29 cellular contexts compared by ENCODE assay signal in genomic region chr17:8141046-8141445, GRCh38. TPM values are rescaled to one million over a fixed set of nuclear protein-coding genes. Genes with fewer than 3 reads are reported as not detected.
A peak's percentile ranks its signal among the peaks of the same experiment; 100 is the strongest.
DNase-seq lines count a peak whose midpoint lies in the region; ATAC-seq, FAIRE-seq and TF ChIP-seq lines count a peak whose summit lies in the region.
"Had no signal": no experiment of that assay in that cellular context is flagged by ENCODE, and none has a peak within 500 bp of the region (broad histone marks: within the 10 kb centered on the region; RNA-seq: fewer than 3 reads in every experiment).

No MANE protein-coding gene starts in this region.

- H3K79me2 ChIP-seq in astrocyte (ENCODE audit: insufficient read depth, low read length), result no peaks in the 10 kb centered on the region

- intact Hi-C loops in ascending aorta (cut with DNase I), result no loop called here

- H3K36me3 ChIP-seq in astrocyte (ENCODE audit: insufficient read depth, low read length) (no peaks in the 10 kb centered on the region), skeletal muscle tissue (ENCODE audit: control insufficient read depth in 3 of 3, insufficient read depth in 3 of 3, low read length in 3 of 3) (peaks cover 60 to 70% (median 64%) of the 10 kb centered on the region in 3 donors), ascending aorta (peaks cover 69% of the 10 kb centered on the region in 2 donors)
- H3K36me3 ChIP-seq: neutrophil had no signal

- no peaks in the 10 kb centered on the region for H3K9me3 Mint-ChIP-seq in T-helper 1 cell treated with Interleukin-12 subunit alpha and Interleukin-12 subunit beta and Interleukin-4 antibody, amounts not matched to agents 30 μg/mL and 1 μg/mL, for 36 hours
- H3K9me3 Mint-ChIP-seq in astrocyte (ENCODE audit: unreplicated experiment) (no peaks in the 10 kb centered on the region), mesothelial cell of epicardium (no peaks in the 10 kb centered on the region)
- H3K9me3 Mint-ChIP-seq: activated CD4-positive, alpha-beta memory T cell treated with anti-CD3 and anti-CD28 coated beads for 36 hours; immature natural killer cell had no signal

- H3K27ac Mint-ChIP-seq in T-helper 1 cell treated with Interleukin-12 subunit alpha and Interleukin-12 subunit beta and Interleukin-4 antibody, amounts not matched to agents 30 μg/mL and 1 μg/mL, for 36 hours, result peak overlapping the region; percentile 16
- H3K27ac Mint-ChIP-seq in astrocyte (ENCODE audit: unreplicated experiment) (no peak overlapping the region), mesothelial cell of epicardium (peak overlapping the region; percentile 21)
- H3K27ac Mint-ChIP-seq: activated CD4-positive, alpha-beta memory T cell treated with anti-CD3 and anti-CD28 coated beads for 36 hours had no signal

- peaks cover 4% of the 10 kb centered on the region for H3K27me3 Mint-ChIP-seq in T-helper 1 cell treated with Interleukin-12 subunit alpha and Interleukin-12 subunit beta and Interleukin-4 antibody, amounts not matched to agents 30 μg/mL and 1 μg/mL, for 36 hours (ENCODE audit: low read depth)
- H3K27me3 Mint-ChIP-seq in astrocyte (ENCODE audit: low read depth, unreplicated experiment), result no peaks in the 10 kb centered on the region
- H3K27me3 Mint-ChIP-seq in mesothelial cell of epicardium (ENCODE audit: low read depth), result no peaks in the 10 kb centered on the region

- H3K4me1 ChIP-seq in astrocyte (ENCODE audit: insufficient read depth, low read length), result peaks cover 6% of the 10 kb centered on the region
- H3K4me1 ChIP-seq in skeletal muscle tissue (ENCODE audit: control insufficient read depth in 3 of 3, insufficient read depth in 3 of 3, low read length in 3 of 3), result peaks cover 22 to 69% (median 52%) of the 10 kb centered on the region in 3 donors
- peaks cover 4 to 16% of the 10 kb centered on the region in 2 donors for H3K4me1 ChIP-seq in ascending aorta

- peaks cover 2% of the 10 kb centered on the region for H3K4me1 Mint-ChIP-seq in T-helper 1 cell treated with Interleukin-12 subunit alpha and Interleukin-12 subunit beta and Interleukin-4 antibody, amounts not matched to agents 30 μg/mL and 1 μg/mL, for 36 hours (ENCODE audit: low read depth)
- H3K4me1 Mint-ChIP-seq in astrocyte (ENCODE audit: low read depth, unreplicated experiment), result no peaks in the 10 kb centered on the region
- no peaks in the 10 kb centered on the region for H3K4me1 Mint-ChIP-seq in mesothelial cell of epicardium

- peaks cover 4% of the 10 kb centered on the region for H4K20me1 ChIP-seq in astrocyte (ENCODE audit: insufficient read depth, low read length)

- H3K36me3 Mint-ChIP-seq in T-helper 1 cell treated with Interleukin-12 subunit alpha and Interleukin-12 subunit beta and Interleukin-4 antibody, amounts not matched to agents 30 μg/mL and 1 μg/mL, for 36 hours (ENCODE audit: low read depth), result peaks cover 32% of the 10 kb centered on the region
- H3K36me3 Mint-ChIP-seq in astrocyte (ENCODE audit: low read depth, unreplicated experiment), result peaks cover 23% of the 10 kb centered on the region
- peaks cover 24% of the 10 kb centered on the region for H3K36me3 Mint-ChIP-seq in mesothelial cell of epicardium

- no peak for FAIRE-seq in astrocyte (lab: Jason Lieb, UNC)
- FAIRE-seq: GM12891 had no signal

- no peak overlapping the region for H3K4me3 ChIP-seq in astrocyte (ENCODE audit: insufficient read depth, low read depth, low read length)
- no peak overlapping the region for H3K4me3 ChIP-seq in skeletal muscle tissue (ENCODE audit: low read length in 3 of 3)
- no peak overlapping the region for H3K4me3 ChIP-seq in ascending aorta
- H3K4me3 ChIP-seq: breast epithelium, heart left ventricle, skin epidermis had no signal

- no peak overlapping the region for H3K4me3 Mint-ChIP-seq in T-helper 1 cell treated with Interleukin-12 subunit alpha and Interleukin-12 subunit beta and Interleukin-4 antibody, amounts not matched to agents 30 μg/mL and 1 μg/mL, for 36 hours
- H3K4me3 Mint-ChIP-seq in astrocyte (ENCODE audit: unreplicated experiment) (peak overlapping the region; percentile 27), mesothelial cell of epicardium (no peak overlapping the region)
- H3K4me3 Mint-ChIP-seq: activated CD4-positive, alpha-beta memory T cell treated with anti-CD3 and anti-CD28 coated beads for 36 hours; immature natural killer cell had no signal

- H3K9ac ChIP-seq in astrocyte (ENCODE audit: low read length) (no peak overlapping the region), skeletal muscle tissue (ENCODE audit: low read depth in 1 of 3, low read length in 3 of 3) (peak overlapping the region in 1 of 3 donors; percentile 65)

- H2AFZ ChIP-seq in astrocyte (ENCODE audit: low read depth, low read length), result no peak overlapping the region

- no peak for TF ChIP-seq CTCF in astrocyte (IDR thresholded peaks at IDR 0.05; ENCODE audit: insufficient read depth, low read depth, low read length)
- no peak for TF ChIP-seq CTCF in mesothelial cell of epicardium (IDR thresholded peaks at IDR 0.05; ENCODE audit: unreplicated experiment)
- no peak for TF ChIP-seq CTCF in ascending aorta (IDR thresholded peaks at IDR 0.05)

- no peak overlapping the region for H3K27ac ChIP-seq in astrocyte (ENCODE audit: low read depth, low read length)
- H3K27ac ChIP-seq in skeletal muscle tissue (ENCODE audit: low read depth, low read length), result peak overlapping the region; percentile 22
- peak overlapping the region in 1 of 2 donors; percentile 77 for H3K27ac ChIP-seq in ascending aorta
- H3K27ac ChIP-seq: HL-60, neutrophil, skin epidermis, VCaP had no signal

- no peak for DNase-seq in T-helper 1 cell
- no peak for DNase-seq in astrocyte (ENCODE audit: low read depth)
- DNase-seq in mesothelial cell of epicardium (ENCODE audit: low spot score in 2 of 2, unreplicated experiment in 2 of 2), result no peak
- no peak for DNase-seq in SIG-M5 treated with dmso at 0.1 percent for 504 hours (lab: John Stamatoyannopoulos, UW; ENCODE audit: unreplicated experiment)
- DNase-seq in ascending aorta (ENCODE audit: low spot score in 2 of 2), result no peak
- DNase-seq: 8988T; activated CD4-positive, alpha-beta memory T cell treated with anti-CD3 and anti-CD28 coated beads for 36 hours; activated T-cell treated with anti-CD3 and anti-CD28 coated beads, Interleukin-2, amount 50 U/mL, for 48 hours; DMS153; effector CD8-positive, alpha-beta T cell; GF-D8; HCEC 1CT; immature natural killer cell; IMR-90; NCI-H187; NCI-H446 treated with DMSO at 0.1 percent for 48 hours; stimulated activated CD4-positive, alpha-beta T cell treated with anti-CD3 and anti-CD28 coated beads, Interleukin-4, amount 100 ng/mL, for 24 hours; substantia nigra had no signal

- H3K9me3 ChIP-seq in astrocyte (ENCODE audit: insufficient read depth, low read depth, low read length) (no peaks in the 10 kb centered on the region), skeletal muscle tissue (ENCODE audit: control insufficient read depth in 3 of 3, low read length in 3 of 3) (no peaks in the 10 kb centered on the region), ascending aorta (no peaks in the 10 kb centered on the region)
- H3K9me3 ChIP-seq: breast epithelium, heart left ventricle, neutrophil had no signal

- ATAC-seq in GM19395 (IDR thresholded peaks at IDR 0.05; ENCODE audit: unreplicated experiment), result no peak
- ATAC-seq: heart left ventricle had no signal

- H3K27me3 ChIP-seq in astrocyte (ENCODE audit: insufficient read depth, low read length), result no peaks in the 10 kb centered on the region
- no peaks in the 10 kb centered on the region for H3K27me3 ChIP-seq in skeletal muscle tissue (ENCODE audit: control insufficient read depth in 3 of 3, insufficient read depth in 3 of 3, low read length in 3 of 3)
- no peaks in the 10 kb centered on the region for H3K27me3 ChIP-seq in ascending aorta
- H3K27me3 ChIP-seq: breast epithelium, heart left ventricle had no signal

- H3K4me2 ChIP-seq in astrocyte (ENCODE audit: low read length), result no peak overlapping the region

RNA-seq across cellular contexts. Expression of gene PER1, which starts 11.2 kb away (rescaled TPM):
- total RNA-seq in astrocyte, result 17.0 and 18.1 TPM in 2 replicates
- total RNA-seq in mesothelial cell of epicardium, result 55.2 to 70.2 TPM (median 58.0 TPM) in 3 replicates
- 37.1 TPM for total RNA-seq in skeletal muscle tissue
- total RNA-seq in ascending aorta, result 178 TPM

RNA-seq across cellular contexts. Expression of gene HES7, which starts 17.1 kb away (rescaled TPM):
- total RNA-seq in astrocyte (0.64 and 1.0 TPM in 2 replicates), mesothelial cell of epicardium (0.45 to 0.75 TPM (median 0.66 TPM) in 3 replicates), skeletal muscle tissue (under 0.01 TPM), ascending aorta (not detected)
- total RNA-seq: breast epithelium, IMR-90 had no signal

RNA-seq across cellular contexts. Expression of gene VAMP2, which starts 21.7 kb away (rescaled TPM):
- total RNA-seq in astrocyte (28.0 and 31.3 TPM in 2 replicates), mesothelial cell of epicardium (51.3 to 55.3 TPM (median 54.8 TPM) in 3 replicates), skeletal muscle tissue (8.4 TPM), ascending aorta (28.3 TPM)

RNA-seq across cellular contexts. Expression of gene ALOXE3, which starts 22.7 kb away (rescaled TPM):
- total RNA-seq in astrocyte, result 0.17 and 0.82 TPM in 2 replicates
- 0.09 to 0.13 TPM in 2 of 3 replicates, not detected in the other for total RNA-seq in mesothelial cell of epicardium
- total RNA-seq in skeletal muscle tissue, result not detected
- not detected for total RNA-seq in ascending aorta
- total RNA-seq: fibroblast of lung, heart left ventricle had no signal

RNA-seq across cellular contexts. Expression of gene TMEM107, which starts 35.1 kb away (rescaled TPM):
- total RNA-seq in astrocyte (9.4 and 10.1 TPM in 2 replicates), mesothelial cell of epicardium (22.0 to 23.2 TPM (median 22.6 TPM) in 3 replicates), skeletal muscle tissue (25.1 TPM), ascending aorta (1.6 TPM)
